In the genomic region with DNA sequence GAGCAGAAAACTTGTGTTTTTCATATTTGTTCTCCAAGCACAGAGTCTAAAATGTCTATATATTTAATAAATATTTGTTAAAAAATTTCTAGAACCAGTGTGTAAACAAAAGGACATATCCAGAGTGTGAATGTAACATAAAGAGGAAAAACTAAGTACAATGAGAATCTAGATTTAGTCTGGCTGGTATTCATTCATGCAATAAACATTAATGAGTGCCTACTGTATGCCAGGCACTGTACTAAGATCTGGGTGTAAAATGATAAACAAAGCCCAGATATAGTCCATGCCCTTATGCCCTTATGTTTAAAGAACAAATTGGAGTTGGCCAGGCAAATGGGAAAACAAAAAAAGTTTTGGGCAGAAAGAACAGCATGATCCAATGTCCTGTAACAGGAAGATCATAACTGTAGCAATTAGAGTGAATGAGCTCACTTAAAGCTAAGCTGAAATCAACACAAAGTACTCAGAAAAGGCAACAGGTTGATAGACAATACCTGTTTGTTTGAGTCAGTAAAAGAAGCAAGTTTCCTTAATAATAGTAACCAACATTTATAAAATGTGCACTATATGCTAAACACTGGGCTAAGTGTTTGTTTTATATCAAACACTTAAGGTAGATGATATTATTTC, we compare ENCODE assay signal across 14 cellular contexts.
"Had no signal": no experiment of that assay in that cellular context is flagged by ENCODE, and none has a peak within 500 bp of the region (broad histone marks: within the 10 kb centered on the region; RNA-seq: fewer than 3 reads in every experiment).

No MANE protein-coding gene starts in this region.

- H3K27ac Mint-ChIP-seq: activated CD8-positive, alpha-beta memory T cell treated with anti-CD3 and anti-CD28 coated beads, Interleukin-2, amount 10 ng/mL, durations not matched to agents 7 days and 5 days had no signal

- H3K27me3 Mint-ChIP-seq: activated CD4-positive, alpha-beta memory T cell treated with anti-CD3 and anti-CD28 coated beads, Interleukin-2, amount 10 ng/mL, durations not matched to agents 7 days and 5 days; activated CD8-positive, alpha-beta memory T cell treated with anti-CD3 and anti-CD28 coated beads, Interleukin-2, amount 10 ng/mL, durations not matched to agents 7 days and 5 days had no signal

- ATAC-seq: activated CD4-positive, CD25-positive, alpha-beta regulatory T cell treated with anti-CD3 and anti-CD28 coated beads, Interleukin-2, amount 50 U/mL, for 24 hours; activated CD8-positive, alpha-beta memory T cell treated with anti-CD3 and anti-CD28 coated beads, Interleukin-2, amount 10 ng/mL, durations not matched to agents 7 days and 5 days; gastroesophageal sphincter; heart left ventricle; left lung had no signal

- DNase-seq: activated CD4-positive, alpha-beta memory T cell treated with anti-CD3 and anti-CD28 coated beads, Interleukin-2, amount 10 ng/mL, durations not matched to agents 7 days and 5 days; activated CD8-positive, alpha-beta memory T cell treated with anti-CD3 and anti-CD28 coated beads, Interleukin-2, amount 10 ng/mL, durations not matched to agents 7 days and 5 days; activated naive CD4-positive, alpha-beta T cell treated with Interleukin-2 at 50 U/mL for 16 hours; aorta; cerebellar nuclear complex; cortex of kidney; heart left ventricle; left lung; midbrain; stimulated activated naive CD4-positive, alpha-beta T cell; substantia nigra; tibial artery had no signal

- H3K9me3 Mint-ChIP-seq: activated CD4-positive, alpha-beta memory T cell treated with anti-CD3 and anti-CD28 coated beads, Interleukin-2, amount 10 ng/mL, durations not matched to agents 7 days and 5 days had no signal
